29 cellular contexts compared by ENCODE assay signal in genomic region chr4:73714647-73715046, GRCh38. TPM values are rescaled to one million over a fixed set of nuclear protein-coding genes. Genes with fewer than 3 reads are reported as not detected.
"Had no signal": no experiment of that assay in that cellular context is flagged by ENCODE, and none has a peak within 500 bp of the region (broad histone marks: within the 10 kb centered on the region; RNA-seq: fewer than 3 reads in every experiment).

No MANE protein-coding gene starts in this region.

- H3K27me3 ChIP-seq: ascending aorta, breast epithelium, cardiac muscle cell, colonic mucosa, gastrocnemius medialis had no signal

- ATAC-seq: activated CD4-positive, CD25-positive, alpha-beta regulatory T cell treated with anti-CD3 and anti-CD28 coated beads, Interleukin-2, amount 50 U/mL, for 24 hours; activated CD8-positive, alpha-beta memory T cell treated with anti-CD3 and anti-CD28 coated beads, Interleukin-2, amount 10 ng/mL, durations not matched to agents 7 days and 5 days; activated CD8-positive, alpha-beta T cell treated with anti-CD3 and anti-CD28 coated beads for 36 hours; activated naive CD4-positive, alpha-beta T cell treated with anti-CD3 and anti-CD28 coated beads, Interleukin-2, amount 50 U/mL, for 72 hours; esophagus mucosa; gastrocnemius medialis; T-helper 17 cell had no signal

- H3K9me3 ChIP-seq: ascending aorta, breast epithelium, colonic mucosa, gastrocnemius medialis had no signal

- DNase-seq: activated B cell treated with CpG ODN at 0.5 μM for 24 hours; activated CD4-positive, alpha-beta T cell treated with anti-CD3 and anti-CD28 coated beads for 48 hours; activated CD4-positive, alpha-beta T cell treated with anti-CD3 and anti-CD28 coated beads, Interleukin-2, amount 50 U/mL, for 1 hour; activated CD4-positive, alpha-beta T cell treated with anti-CD3 and anti-CD28 coated beads, Interleukin-2, amount 50 U/mL, for 48 hours; activated CD8-positive, alpha-beta memory T cell treated with anti-CD3 and anti-CD28 coated beads, Interleukin-2, amount 10 ng/mL, durations not matched to agents 7 days and 5 days; activated CD8-positive, alpha-beta memory T cell treated with anti-CD3 and anti-CD28 coated beads, Interleukin-2, amount 50 U/mL, for 4 hours; activated CD8-positive, alpha-beta T cell treated with anti-CD3 and anti-CD28 coated beads for 36 hours; activated effector memory CD4-positive, alpha-beta T cell treated with anti-CD3 and anti-CD28 coated beads, Interleukin-2, amount 50 U/mL, for 16 hours; activated naive CD4-positive, alpha-beta T cell treated with anti-CD3 and anti-CD28 coated beads, Interleukin-2, amount 10 ng/mL, durations not matched to agents 7 days and 5 days; activated naive CD8-positive, alpha-beta T cell treated with anti-CD3 and anti-CD28 coated beads, Interleukin-2, amount 10 ng/mL, durations not matched to agents 7 days and 5 days; activated T-cell treated with anti-CD3 and anti-CD28 coated beads, Interleukin-2, amount 50 U/mL, for 1 hour; activated T-cell treated with anti-CD3 and anti-CD28 coated beads, Interleukin-2, amount 50 U/mL, for 48 hours; central memory CD4-positive, alpha-beta T cell; cerebellar nuclear complex; colonic mucosa; effector CD8-positive, alpha-beta T cell; foreskin fibroblast; gastrocnemius medialis; head of caudate nucleus; T-helper 1 cell; T-helper 17 cell; T1000; WERI-Rb-1 had no signal

- H3K4me1 ChIP-seq: ascending aorta, breast epithelium, colonic mucosa, gastrocnemius medialis had no signal

- H3K4me3 ChIP-seq: ascending aorta, breast epithelium, cardiac muscle cell, colonic mucosa, gastrocnemius medialis had no signal

- H3K36me3 ChIP-seq: ascending aorta, breast epithelium, cardiac muscle cell, colonic mucosa, gastrocnemius medialis, WERI-Rb-1 had no signal

- H3K27ac ChIP-seq: ascending aorta, breast epithelium, cardiac muscle cell, colonic mucosa, gastrocnemius medialis, WERI-Rb-1 had no signal

RNA-seq across cellular contexts. Expression of gene CXCL8, which starts 25.7 kb away (rescaled TPM):
- total RNA-seq: ascending aorta, cardiac muscle cell had no signal
